Comparison of ENCODE assay signal across 7 cellular contexts in the genomic region with DNA sequence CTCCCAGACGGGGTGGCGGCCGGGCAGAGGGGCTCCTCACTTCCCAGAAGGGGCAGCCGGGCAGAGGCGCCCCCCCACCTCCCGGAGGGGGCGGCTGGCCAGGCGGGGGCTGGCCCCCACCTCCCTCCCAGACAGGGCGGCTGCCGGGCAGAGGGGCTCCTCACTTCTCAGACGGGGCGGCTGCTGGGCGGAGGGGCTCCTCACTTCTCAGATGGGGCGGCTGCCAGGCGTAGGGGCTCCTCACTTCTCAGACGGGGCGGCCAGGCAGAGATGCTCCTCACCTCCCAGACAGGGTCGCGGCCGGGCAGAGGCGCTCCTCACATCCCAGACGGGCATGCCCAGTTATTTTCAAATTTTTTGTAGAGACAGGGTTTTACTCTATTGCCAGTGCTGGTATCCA. TPM values are rescaled to one million over a fixed set of nuclear protein-coding genes. Genes with fewer than 3 reads are reported as not detected.
DNase-seq lines count a peak whose midpoint lies in the region; ATAC-seq, FAIRE-seq and TF ChIP-seq lines count a peak whose summit lies in the region.
"Not testable (repeated sequence)": the region's sequence is repeated elsewhere in the genome, so short reads cannot be mapped to it uniquely, and the experiment has no call there.

No MANE protein-coding gene starts in this region.

- not testable (repeated sequence) for H3K36me3 Mint-ChIP-seq in chondrocyte (ENCODE audit: low read depth)

- TF ChIP-seq CTCF in RWPE2 (IDR thresholded peaks at IDR 0.05; ENCODE audit: poor library complexity, severe bottlenecking); chondrocyte (IDR thresholded peaks at IDR 0.05); hepatocyte (IDR thresholded peaks at IDR 0.05; ENCODE audit: poor library complexity); lower lobe of right lung (IDR thresholded peaks at IDR 0.05); pancreas (IDR thresholded peaks at IDR 0.05); spleen (IDR thresholded peaks at IDR 0.05 in 8 of 11, conservative IDR thresholded peaks at IDR 0.05 in 3 of 11): not testable (repeated sequence)

- not testable (repeated sequence) for H3K79me2 ChIP-seq in hepatocyte

- H3K9me3 ChIP-seq in RWPE2 (ENCODE audit: severe bottlenecking); hepatocyte (ENCODE audit: low read depth); lower lobe of right lung; pancreas; spleen: not testable (repeated sequence)

- not testable (repeated sequence) for H3K4me3 Mint-ChIP-seq in chondrocyte (ENCODE audit: unreplicated experiment)

- not testable (repeated sequence) for H3K9me2 ChIP-seq in hepatocyte (replicated peaks; ENCODE audit: insufficient read depth)

- H4K20me1 ChIP-seq in hepatocyte (ENCODE audit: insufficient read depth, poor library complexity, severe bottlenecking) = not testable (repeated sequence)

- not testable (repeated sequence) for ATAC-seq in RWPE2 (ENCODE audit: low read depth); Right ventricle myocardium superior (ENCODE audit: poor library complexity); lower lobe of right lung; pancreas

- not testable (repeated sequence) for H3K4me1 ChIP-seq in RWPE2 (ENCODE audit: insufficient read depth, poor library complexity, severe bottlenecking); hepatocyte (ENCODE audit: insufficient read depth); lower lobe of right lung; pancreas; spleen

- not testable (repeated sequence) for TF ChIP-seq POLR2A in spleen (IDR thresholded peaks at IDR 0.05)

- DNase-seq in RWPE2 (ENCODE audit: low spot score) = peak; percentile 30
- DNase-seq in chondrocyte (ENCODE audit: low spot score) = peak; percentile 88
- peak; percentile 29 for DNase-seq in Right ventricle myocardium superior
- DNase-seq in hepatocyte (ENCODE audit: low spot score) = peak; percentile 2
- peak; percentile 39 for DNase-seq in lower lobe of right lung
- DNase-seq in pancreas = peak in 4 of 6 donors; percentile 7 to 79 (median 30)
- DNase-seq in spleen = peak; percentile 71

- H3K27me3 Mint-ChIP-seq in chondrocyte (ENCODE audit: low read depth) = not testable (repeated sequence)

- not testable (repeated sequence) for H2AFZ ChIP-seq in hepatocyte

- H3K27me3 ChIP-seq in RWPE2 (ENCODE audit: insufficient read depth, poor library complexity, severe bottlenecking); hepatocyte; lower lobe of right lung (ENCODE audit: low read depth); pancreas; spleen (replicated peaks in 1 of 7): not testable (repeated sequence)

- H3K9me3 Mint-ChIP-seq in chondrocyte (ENCODE audit: low read depth) = not testable (repeated sequence)

- H3K36me3 ChIP-seq in RWPE2 (ENCODE audit: low read depth); hepatocyte (replicated peaks; ENCODE audit: insufficient read depth, low read depth); lower lobe of right lung; pancreas; spleen: not testable (repeated sequence)

- H3K4me2 ChIP-seq in hepatocyte = not testable (repeated sequence)

- not testable (repeated sequence) for H3K27ac ChIP-seq in RWPE2 (ENCODE audit: poor library complexity, severe bottlenecking); hepatocyte; lower lobe of right lung; pancreas; spleen

- intact Hi-C loops in Right ventricle myocardium superior (cut with DNase I); lower lobe of right lung (cut with DNase I); pancreas (cut with DNase I); spleen (cut with DNase I; ENCODE audit: low total_unique reads): not testable (repeated sequence)

- H3K27ac Mint-ChIP-seq in chondrocyte (ENCODE audit: unreplicated experiment) = not testable (repeated sequence)

- FAIRE-seq in pancreas (lab: Jason Lieb, UNC) = not testable (repeated sequence)

- H3K4me3 ChIP-seq in RWPE2 (ENCODE audit: severe bottlenecking); hepatocyte; lower lobe of right lung; pancreas; spleen: not testable (repeated sequence)

- not testable (repeated sequence) for H3K4me1 Mint-ChIP-seq in chondrocyte (ENCODE audit: low read depth)

- WGBS in hepatocyte (ENCODE audit: low lambda C conversion rate, missing lambda C conversion rate) = 96% methylated on average over 20 of the region's 22 CpGs
- 96 to 100% methylated on average over 2 to 22 of the region's 22 CpGs for WGBS in pancreas, 2 donors
- 93 to 99% (median 95%) methylated on average over 10 to 22 of the region's 22 CpGs for WGBS in spleen, 5 donors

RNA-seq across cellular contexts. Expression of gene LRRC37A2, which starts 22.4 kb away (rescaled TPM):
- total RNA-seq in chondrocyte = 8.9 to 11.3 TPM (median 9.1 TPM) in 3 replicates
- total RNA-seq in Right ventricle myocardium superior = 5.1 TPM
- 9.5 and 9.8 TPM in 2 replicates for total RNA-seq in hepatocyte
- polyA plus RNA-seq in hepatocyte = 7.3 and 7.8 TPM in 2 replicates
- 13.4 TPM for total RNA-seq in lower lobe of right lung
- total RNA-seq in pancreas = 1 to 10 TPM; 3.3 to 8.9 (median 6.8) TPM
- 1 to 10 TPM; 2.8 to 8.4 TPM for polyA plus RNA-seq in pancreas
- total RNA-seq in spleen = 10 to 100 TPM; 10.4 to 38.2 (median 24.1) TPM
- polyA plus RNA-seq in spleen = 1 to 10 TPM; 2.9 to 5.0 (median 3.2) TPM

RNA-seq across cellular contexts. Expression of gene ARL17A, which starts 44.8 kb away (rescaled TPM):
- total RNA-seq in chondrocyte (7.9 to 12.0 TPM (median 8.1 TPM) in 3 replicates), Right ventricle myocardium superior (9.8 TPM), hepatocyte (8.0 and 9.3 TPM in 2 replicates), lower lobe of right lung (25.9 TPM), pancreas (10 to 100 TPM in 2 of 6 donors, 1 to 10 TPM in 4; 3.5 to 17.4 (median 6.3) TPM), spleen (10 to 100 TPM; 11.9 to 43.5 (median 20.8) TPM)
- polyA plus RNA-seq in hepatocyte (7.8 and 9.2 TPM in 2 replicates), pancreas (1 to 10 TPM; 3.9 to 4.9 TPM), spleen (1 to 10 TPM; 1.8 to 6.3 (median 2.5) TPM)

RNA-seq across cellular contexts. Expression of gene NSF, which starts 55.8 kb away (rescaled TPM):
- 48.3 to 55.5 TPM (median 48.6 TPM) in 3 replicates for total RNA-seq in chondrocyte
- total RNA-seq in Right ventricle myocardium superior = 23.2 TPM
- 33.8 and 35.1 TPM in 2 replicates for total RNA-seq in hepatocyte
- polyA plus RNA-seq in hepatocyte = 22.6 and 22.7 TPM in 2 replicates
- total RNA-seq in lower lobe of right lung = 52.7 TPM
- 10 to 100 TPM; 24.7 to 32.4 (median 30.6) TPM for total RNA-seq in pancreas
- 10 to 100 TPM in 1 of 2 donors, 1 to 10 TPM in 1; 6.2 to 15.0 TPM for polyA plus RNA-seq in pancreas
- total RNA-seq in spleen = 10 to 100 TPM; 38.1 to 57.6 (median 48.2) TPM
- polyA plus RNA-seq in spleen = 10 to 100 TPM in 1 of 3 donors, 1 to 10 TPM in 2; 8.7 to 11.4 (median 9.2) TPM

Comparison
In these comparisons a context has a peak if more than half of its experiments do, and no peak if none do; other contexts are left out.
1. DNase-seq: peak in every context shown above with its lines; median percentile 88 in chondrocyte; 71 in spleen; 39 in lower lobe of right lung; 30 in RWPE2; 30 in pancreas; 29 in Right ventricle myocardium superior; 2 in hepatocyte.